25 cellular contexts compared by ENCODE assay signal in the genomic region with DNA sequence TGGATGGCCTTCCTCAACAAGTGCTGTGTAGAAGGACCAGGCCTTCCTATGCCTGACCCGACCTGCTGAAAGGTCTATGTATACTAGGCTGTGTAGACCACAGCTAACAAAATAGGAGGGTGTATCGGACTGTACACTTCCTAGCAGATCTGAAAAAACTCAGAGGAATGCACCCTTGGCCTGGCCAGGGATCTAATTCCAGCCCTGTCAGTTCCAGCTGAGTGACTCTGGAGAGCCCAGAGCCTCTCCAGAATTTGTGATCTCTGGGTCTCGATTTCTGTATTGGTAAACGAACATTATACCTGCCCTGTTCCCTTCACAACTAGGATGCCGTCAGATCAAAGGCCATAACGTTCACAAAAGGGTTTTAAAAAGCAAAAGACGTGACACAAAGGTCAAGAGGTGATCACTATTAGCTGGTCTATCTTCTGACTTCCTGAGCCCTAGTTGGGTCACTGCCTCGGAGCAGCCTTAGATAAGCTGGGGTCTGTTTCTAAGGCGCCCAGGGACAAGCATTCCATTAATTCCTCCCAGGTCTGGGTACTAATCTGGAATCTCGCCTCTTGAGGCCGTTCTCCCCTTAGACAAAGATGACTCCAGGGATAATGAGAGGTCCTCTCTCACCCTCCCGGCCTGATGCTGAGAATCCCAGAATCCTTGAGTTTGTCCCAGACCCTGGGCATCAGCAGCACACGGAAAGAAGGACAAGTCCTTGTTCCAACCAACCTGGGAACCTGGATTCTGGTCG. TPM values are rescaled to one million over a fixed set of nuclear protein-coding genes. Genes with fewer than 3 reads are reported as not detected.
DNase-seq lines count a peak whose midpoint lies in the region; ATAC-seq and TF ChIP-seq lines count a peak whose summit lies in the region.
"Had no signal": no experiment of that assay in that cellular context is flagged by ENCODE, and none has a peak within 500 bp of the region (broad histone marks: within the 10 kb centered on the region; RNA-seq: fewer than 3 reads in every experiment).

No MANE protein-coding gene starts in this region.

- intact Hi-C loops in left ventricle myocardium inferior (cut with micrococcal nuclease) (loop anchor here (10.0 kb wide), 1 partner anchor 77 kb away; no protein-coding TSS in a partner anchor), Right ventricle myocardium inferior (cut with DNase I) (loop anchor here (2.0 to 5.0 kb wide), 2 partner anchors 65 to 131 kb away; no protein-coding TSS in a partner anchor), lower leg skin (cut with DNase I; ENCODE audit: low total_unique reads) (loop anchor here (5.0 kb wide), 1 partner anchor 55 kb away; no protein-coding TSS in a partner anchor)
- intact Hi-C loops in activated T-helper 1 cell treated with anti-CD3 and anti-CD28 coated beads, Interleukin-12 subunit alpha, Interleukin-12 subunit beta, Interleukin-2, Interleukin-4 antibody, amounts not matched to agents 30 ng/mL and 10 ng/mL and 1 ng/mL, durations not matched to agents 14 hours and 24 hours and 36 hours (cut with micrococcal nuclease): no loop called here

- no peak overlapping the region for H3K4me3 Mint-ChIP-seq in activated T-helper 1 cell treated with anti-CD3 and anti-CD28 coated beads, Interleukin-12 subunit alpha, Interleukin-12 subunit beta, Interleukin-2, Interleukin-4 antibody, amounts not matched to agents 30 ng/mL and 10 ng/mL and 1 ng/mL, durations not matched to agents 14 hours and 24 hours and 36 hours
- peak overlapping the region; percentile 26 for H3K4me3 Mint-ChIP-seq in nephron progenitor cell
- H3K4me3 Mint-ChIP-seq: dendritic cell treated with granulocyte-macrophage colony-stimulating factor and Interleukin-4, amounts not matched to agents 40 ng/mL and 50 ng/mL, for 4 days; IgD-negative memory B cell; natural killer cell treated with Interleukin-12 subunit alpha and Interleukin-12 subunit beta and Interleukin-15 and Interleukin-18, amount 100 ng/mL, for 72 hours had no signal

- ATAC-seq in Right ventricle myocardium inferior: no peak
- ATAC-seq: natural killer cell treated with Interleukin-12 subunit alpha and Interleukin-12 subunit beta and Interleukin-15 and Interleukin-18, amount 100 ng/mL, for 72 hours; SK-N-SH treated with all-trans-retinoic acid at 6 μM for 48 hours had no signal

- H3K27ac ChIP-seq in left ventricle myocardium inferior (replicated peaks) (peak overlapping the region; percentile 85), SJCRH30 (no peak overlapping the region)
- H3K27ac ChIP-seq: suprapubic skin had no signal

- WGBS in lower leg skin, 2 donors: 74 to 78% methylated on average over 14 of the region's 14 CpGs

- peaks cover 99% of the 10 kb centered on the region for H3K36me3 ChIP-seq in left ventricle myocardium inferior
- peaks cover 75% of the 10 kb centered on the region for H3K36me3 ChIP-seq in SJCRH30

- H3K27me3 ChIP-seq in left ventricle myocardium inferior (ENCODE audit: low read depth): no peaks in the 10 kb centered on the region
- no peaks in the 10 kb centered on the region for H3K27me3 ChIP-seq in SJCRH30
- H3K27me3 ChIP-seq: suprapubic skin had no signal

- H3K4me1 ChIP-seq in left ventricle myocardium inferior: peaks cover 100% of the 10 kb centered on the region
- H3K4me1 ChIP-seq in SJCRH30: peaks cover 7% of the 10 kb centered on the region; the same call in 1 of the 2 replicates

- H3K27me3 Mint-ChIP-seq in activated T-helper 1 cell treated with anti-CD3 and anti-CD28 coated beads, Interleukin-12 subunit alpha, Interleukin-12 subunit beta, Interleukin-2, Interleukin-4 antibody, amounts not matched to agents 30 ng/mL and 10 ng/mL and 1 ng/mL, durations not matched to agents 14 hours and 24 hours and 36 hours (ENCODE audit: insufficient read depth): no peaks in the 10 kb centered on the region
- peaks cover 3% of the 10 kb centered on the region for H3K27me3 Mint-ChIP-seq in nephron progenitor cell (ENCODE audit: low read depth, poor library complexity)
- H3K27me3 Mint-ChIP-seq: dendritic cell treated with granulocyte-macrophage colony-stimulating factor and Interleukin-4, amounts not matched to agents 40 ng/mL and 50 ng/mL, for 4 days; IgD-negative memory B cell; natural killer cell treated with Interleukin-12 subunit alpha and Interleukin-12 subunit beta and Interleukin-15 and Interleukin-18, amount 100 ng/mL, for 72 hours had no signal

- no peak for TF ChIP-seq CTCF in left ventricle myocardium inferior (IDR thresholded peaks at IDR 0.05; ENCODE audit: borderline replicate concordance)
- no peak for TF ChIP-seq CTCF in nephron progenitor cell (IDR thresholded peaks at IDR 0.05)
- TF ChIP-seq CTCF in lower leg skin (IDR thresholded peaks at IDR 0.05): no peak

- H3K9me3 ChIP-seq in left ventricle myocardium inferior (replicated peaks) (no peaks in the 10 kb centered on the region), SJCRH30 (replicated peaks) (no peaks in the 10 kb centered on the region)
- H3K9me3 ChIP-seq: suprapubic skin had no signal

- no peaks in the 10 kb centered on the region for H3K4me1 Mint-ChIP-seq in activated T-helper 1 cell treated with anti-CD3 and anti-CD28 coated beads, Interleukin-12 subunit alpha, Interleukin-12 subunit beta, Interleukin-2, Interleukin-4 antibody, amounts not matched to agents 30 ng/mL and 10 ng/mL and 1 ng/mL, durations not matched to agents 14 hours and 24 hours and 36 hours (ENCODE audit: low read depth)
- peaks cover 25% of the 10 kb centered on the region for H3K4me1 Mint-ChIP-seq in nephron progenitor cell

- H3K36me3 Mint-ChIP-seq in activated T-helper 1 cell treated with anti-CD3 and anti-CD28 coated beads, Interleukin-12 subunit alpha, Interleukin-12 subunit beta, Interleukin-2, Interleukin-4 antibody, amounts not matched to agents 30 ng/mL and 10 ng/mL and 1 ng/mL, durations not matched to agents 14 hours and 24 hours and 36 hours (ENCODE audit: low read depth): peaks cover 52% of the 10 kb centered on the region
- H3K36me3 Mint-ChIP-seq in nephron progenitor cell (ENCODE audit: low read depth): peaks cover 54% of the 10 kb centered on the region

- DNase-seq in left ventricle myocardium inferior (no peak), Right ventricle myocardium inferior (ENCODE audit: missing footprints) (no peak), nephron progenitor cell (no peak), foreskin melanocyte (no peak), lower leg skin (ENCODE audit: low spot score in 2 of 2) (no peak), SJCRH30 (no peak)
- DNase-seq in activated T-helper 1 cell treated with anti-CD3 and anti-CD28 coated beads, Interleukin-12 subunit alpha, Interleukin-12 subunit beta, Interleukin-2, Interleukin-4 antibody, amounts not matched to agents 30 ng/mL and 10 ng/mL and 1 ng/mL, durations not matched to agents 14 hours and 24 hours and 36 hours (ENCODE audit: low spot score): no peak
- DNase-seq: activated CD4-positive, CD25-positive, alpha-beta regulatory T cell; caudate nucleus; DMS53; GF-D8; glutamatergic neuron; H7; left cardiac atrium; midbrain; NCI-H1105; T-helper 9 cell had no signal

- H3K9me3 Mint-ChIP-seq in activated T-helper 1 cell treated with anti-CD3 and anti-CD28 coated beads, Interleukin-12 subunit alpha, Interleukin-12 subunit beta, Interleukin-2, Interleukin-4 antibody, amounts not matched to agents 30 ng/mL and 10 ng/mL and 1 ng/mL, durations not matched to agents 14 hours and 24 hours and 36 hours: no peaks in the 10 kb centered on the region
- H3K9me3 Mint-ChIP-seq in nephron progenitor cell: no peaks in the 10 kb centered on the region
- H3K9me3 Mint-ChIP-seq: activated T-helper 2 cell treated with anti-CD3 and anti-CD28 coated beads, Interferon-gamma antibody, Interleukin-2, Interleukin-4, amounts not matched to agents 10 μg/mL and 5 μg/mL and 100 μg/mL, durations not matched to agents 14 hours and 24 hours and 36 hours; dendritic cell treated with granulocyte-macrophage colony-stimulating factor and Interleukin-4, amounts not matched to agents 40 ng/mL and 50 ng/mL, for 4 days; IgD-negative memory B cell; natural killer cell treated with Interleukin-12 subunit alpha and Interleukin-12 subunit beta and Interleukin-15 and Interleukin-18, amount 100 ng/mL, for 72 hours had no signal

- H3K4me3 ChIP-seq in left ventricle myocardium inferior (peak overlapping the region; percentile 3), lower leg skin (ENCODE audit: low read depth, poor library complexity, severe bottlenecking) (no peak overlapping the region), SJCRH30 (no peak overlapping the region)
- H3K4me3 ChIP-seq: suprapubic skin had no signal

- peak overlapping the region; percentile 34 for H3K27ac Mint-ChIP-seq in activated T-helper 1 cell treated with anti-CD3 and anti-CD28 coated beads, Interleukin-12 subunit alpha, Interleukin-12 subunit beta, Interleukin-2, Interleukin-4 antibody, amounts not matched to agents 30 ng/mL and 10 ng/mL and 1 ng/mL, durations not matched to agents 14 hours and 24 hours and 36 hours
- peak overlapping the region; percentile 96 for H3K27ac Mint-ChIP-seq in nephron progenitor cell
- H3K27ac Mint-ChIP-seq: activated T-helper 2 cell treated with anti-CD3 and anti-CD28 coated beads, Interferon-gamma antibody, Interleukin-2, Interleukin-4, amounts not matched to agents 10 μg/mL and 5 μg/mL and 100 μg/mL, durations not matched to agents 14 hours and 24 hours and 36 hours; dendritic cell treated with granulocyte-macrophage colony-stimulating factor and Interleukin-4, amounts not matched to agents 40 ng/mL and 50 ng/mL, for 4 days; natural killer cell treated with Interleukin-12 subunit alpha and Interleukin-12 subunit beta and Interleukin-15 and Interleukin-18, amount 100 ng/mL, for 72 hours had no signal

- no peak for TF ChIP-seq POLR2A in lower leg skin (IDR thresholded peaks at IDR 0.05)

RNA-seq across cellular contexts. Expression of gene MTCH1, which starts 13.9 kb away (rescaled TPM):
- total RNA-seq in left ventricle myocardium inferior (162 TPM), Right ventricle myocardium inferior (220 TPM), lower leg skin (100 to 1,000 TPM; 166 to 219 (median 188) TPM)
- 120 and 127 TPM in 2 replicates for total RNA-seq in activated T-helper 1 cell treated with anti-CD3 and anti-CD28 coated beads, Interleukin-12 subunit alpha, Interleukin-12 subunit beta, Interleukin-2, Interleukin-4 antibody, amounts not matched to agents 30 ng/mL and 10 ng/mL and 1 ng/mL, durations not matched to agents 14 hours and 24 hours and 36 hours
- 169 and 173 TPM in 2 replicates for total RNA-seq in SJCRH30 (2014; rRNA removed; shearing (Covaris generic))

RNA-seq across cellular contexts. Expression of gene PI16, which starts 17.6 kb away (rescaled TPM):
- total RNA-seq in left ventricle myocardium inferior (25.9 TPM), Right ventricle myocardium inferior (15.1 TPM), lower leg skin (10 to 100 TPM in 1 of 4 donors, 1 to 10 TPM in 3; 2.1 to 18.5 (median 2.7) TPM)
- total RNA-seq in activated T-helper 1 cell treated with anti-CD3 and anti-CD28 coated beads, Interleukin-12 subunit alpha, Interleukin-12 subunit beta, Interleukin-2, Interleukin-4 antibody, amounts not matched to agents 30 ng/mL and 10 ng/mL and 1 ng/mL, durations not matched to agents 14 hours and 24 hours and 36 hours: not detected in 2 replicates
- not detected in 2 replicates for total RNA-seq in SJCRH30 (2014; rRNA removed; shearing (Covaris generic))
- total RNA-seq: activated T-helper 2 cell treated with anti-CD3 and anti-CD28 coated beads, Interferon-gamma antibody, Interleukin-2, Interleukin-4, amounts not matched to agents 10 μg/mL and 5 μg/mL and 100 μg/mL, durations not matched to agents 14 hours and 24 hours and 36 hours; endothelial cell of umbilical vein; H7; natural killer cell treated with Interleukin-12 subunit alpha and Interleukin-12 subunit beta and Interleukin-15 and Interleukin-18, amount 100 ng/mL, for 72 hours; RPMI7951 had no signal

RNA-seq across cellular contexts. Expression of gene FGD2, which starts 33.4 kb away (rescaled TPM):
- 6.0 TPM for total RNA-seq in left ventricle myocardium inferior
- total RNA-seq in Right ventricle myocardium inferior: 7.9 TPM
- total RNA-seq in activated T-helper 1 cell treated with anti-CD3 and anti-CD28 coated beads, Interleukin-12 subunit alpha, Interleukin-12 subunit beta, Interleukin-2, Interleukin-4 antibody, amounts not matched to agents 30 ng/mL and 10 ng/mL and 1 ng/mL, durations not matched to agents 14 hours and 24 hours and 36 hours: 0.65 and 1.5 TPM in 2 replicates
- 1 to 10 TPM; 2.7 to 9.2 (median 5.2) TPM for total RNA-seq in lower leg skin
- total RNA-seq in SJCRH30 (2014; rRNA removed; shearing (Covaris generic)): not detected in 2 replicates
- total RNA-seq: endothelial cell of umbilical vein, RPMI7951 had no signal
